Comparison of ENCODE assay signal across 16 cellular contexts in the genomic region with DNA sequence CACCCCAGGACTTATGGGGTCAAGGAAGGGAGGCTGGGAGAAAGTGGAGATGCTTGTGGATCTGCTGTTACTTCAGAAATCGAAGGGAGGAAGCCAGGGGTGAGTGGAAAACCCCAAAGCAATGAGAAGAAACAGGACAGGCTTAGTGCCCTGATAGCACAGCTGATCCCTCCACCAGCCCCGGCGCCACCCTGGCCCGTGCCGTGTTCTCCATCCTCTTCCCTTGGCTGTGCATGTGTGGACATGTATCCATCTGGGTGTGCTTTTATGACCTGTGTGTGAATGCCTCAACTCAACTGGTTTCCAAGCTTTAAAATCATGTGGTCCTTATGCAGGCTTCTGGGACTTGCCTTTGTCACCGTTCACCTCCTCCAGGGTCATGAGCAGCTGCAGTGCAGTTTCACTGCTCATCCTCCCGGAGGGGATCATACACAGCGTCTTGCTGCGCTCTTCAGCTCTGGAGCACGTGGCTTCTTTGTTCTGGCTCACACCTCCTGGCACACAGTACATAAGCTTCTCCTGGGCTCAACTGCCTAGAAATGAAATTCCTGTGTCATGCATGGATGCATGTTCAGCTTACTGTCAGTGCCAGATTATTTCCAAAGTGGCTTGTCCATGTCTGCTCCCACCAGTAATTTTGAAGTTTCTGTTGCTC. TPM values are rescaled to one million over a fixed set of nuclear protein-coding genes. Genes with fewer than 3 reads are reported as not detected.
DNase-seq lines count a peak whose midpoint lies in the region; ATAC-seq and TF ChIP-seq lines count a peak whose summit lies in the region.
"Had no signal": no experiment of that assay in that cellular context is flagged by ENCODE, and none has a peak within 500 bp of the region (broad histone marks: within the 10 kb centered on the region; RNA-seq: fewer than 3 reads in every experiment).

No MANE protein-coding gene starts in this region.

- H4K20me1 ChIP-seq in GM23338 (replicated peaks; ENCODE audit: insufficient read depth) = no peaks in the 10 kb centered on the region
- H4K20me1 ChIP-seq: BLaER1 had no signal

- H3K27ac Mint-ChIP-seq in GM23338 (peak overlapping the region; percentile 81), natural killer cell (no peak overlapping the region)

- H3K36me3 ChIP-seq in GM23338 (ENCODE audit: insufficient read depth) = no peaks in the 10 kb centered on the region; the same call in 1 of the 2 replicates
- peaks cover 0 to 53% (median 17%) of the 10 kb centered on the region in 4 donors for H3K36me3 ChIP-seq in esophagus muscularis mucosa
- peaks cover 3 to 60% of the 10 kb centered on the region in 2 donors for H3K36me3 ChIP-seq in psoas muscle (ENCODE audit: insufficient read depth in 1 of 2, low read depth in 1 of 2)

- no peak overlapping the region for H3K4me3 ChIP-seq in GM23338
- H3K4me3 ChIP-seq in esophagus muscularis mucosa = no peak overlapping the region
- no peak overlapping the region for H3K4me3 ChIP-seq in psoas muscle
- H3K4me3 ChIP-seq: BLaER1, pancreas had no signal

- no peaks in the 10 kb centered on the region for H3K27me3 Mint-ChIP-seq in GM23338 (ENCODE audit: insufficient read depth, low read depth, poor library complexity)
- no peaks in the 10 kb centered on the region for H3K27me3 Mint-ChIP-seq in natural killer cell (ENCODE audit: low read depth in 2 of 2)

- no peaks in the 10 kb centered on the region for H3K9me3 ChIP-seq in esophagus muscularis mucosa
- H3K9me3 ChIP-seq in psoas muscle = no peaks in the 10 kb centered on the region
- H3K9me3 ChIP-seq: BLaER1, pancreas had no signal

- H3K4me1 ChIP-seq in GM23338 (ENCODE audit: insufficient read depth) (no peaks in the 10 kb centered on the region), esophagus muscularis mucosa (peaks cover 30 to 100% (median 97%) of the 10 kb centered on the region in 4 donors), psoas muscle (no peaks in the 10 kb centered on the region)

- H3K4me1 Mint-ChIP-seq in GM23338 = no peaks in the 10 kb centered on the region
- no peaks in the 10 kb centered on the region for H3K4me1 Mint-ChIP-seq in natural killer cell

- peaks cover 21% of the 10 kb centered on the region for H3K36me3 Mint-ChIP-seq in GM23338 (ENCODE audit: low read depth)
- H3K36me3 Mint-ChIP-seq in natural killer cell = no peaks in the 10 kb centered on the region

- H3K27ac ChIP-seq in GM23338 (ENCODE audit: low read depth) = no peak overlapping the region
- H3K27ac ChIP-seq in esophagus muscularis mucosa (replicated peaks in 1 of 4) = peak overlapping the region; percentile 82 to 90 (median 88)
- no peak overlapping the region for H3K27ac ChIP-seq in psoas muscle
- H3K27ac ChIP-seq: BLaER1, HL-60, pancreas had no signal

- H3F3A ChIP-seq in GM23338 (replicated peaks; ENCODE audit: low read depth) = no peaks in the 10 kb centered on the region

- no peak overlapping the region for H3K4me2 ChIP-seq in GM23338
- H3K4me2 ChIP-seq: BLaER1 had no signal

- no peaks in the 10 kb centered on the region for H3K79me2 ChIP-seq in GM23338 (replicated peaks; ENCODE audit: insufficient read depth)

- no peaks in the 10 kb centered on the region for H3K27me3 ChIP-seq in GM23338 (ENCODE audit: insufficient read depth)
- H3K27me3 ChIP-seq in esophagus muscularis mucosa = no peaks in the 10 kb centered on the region
- H3K27me3 ChIP-seq in psoas muscle (ENCODE audit: insufficient read depth in 3 of 3, low read length in 2 of 3) = no peaks in the 10 kb centered on the region
- H3K27me3 ChIP-seq: BLaER1, pancreas had no signal

- no peak for TF ChIP-seq EP300 in esophagus muscularis mucosa (IDR thresholded peaks at IDR 0.05)

- intact Hi-C loops in esophagus muscularis mucosa (cut with DNase I) (no loop called here), psoas muscle (cut with DNase I) (no loop called here), natural killer cell (cut with micrococcal nuclease) (no loop called here)

- no peak overlapping the region for H3K4me3 Mint-ChIP-seq in GM23338
- no peak overlapping the region for H3K4me3 Mint-ChIP-seq in natural killer cell
- H3K4me3 Mint-ChIP-seq: activated T-cell treated with anti-CD3 and anti-CD28 coated beads, Interleukin-2, amount 50 U/mL, for 4 hours had no signal

- no peaks in the 10 kb centered on the region for H3K9me2 ChIP-seq in GM23338 (ENCODE audit: insufficient read depth)

- H3K9me3 Mint-ChIP-seq in GM23338 (no peaks in the 10 kb centered on the region), natural killer cell (no peaks in the 10 kb centered on the region)
- H3K9me3 Mint-ChIP-seq: activated T-cell treated with anti-CD3 and anti-CD28 coated beads, Interleukin-2, amount 50 U/mL, for 4 hours had no signal

- WGBS in esophagus muscularis mucosa = 84% methylated on average over 10 of the region's 10 CpGs
- 36 to 55% (median 48%) methylated on average over 10 of the region's 10 CpGs for WGBS in psoas muscle, 3 donors

- DNase-seq in GM23338 (ENCODE audit: low spot score) = no peak
- DNase-seq in NCI-H2196 (lab: John Stamatoyannopoulos, UW; ENCODE audit: unreplicated experiment) = peak; percentile 7
- DNase-seq in esophagus muscularis mucosa (ENCODE audit: extremely low spot score) = peak; percentile 53
- no peak for DNase-seq in psoas muscle
- no peak for DNase-seq in inferior parietal cortex (ENCODE audit: extremely low spot score)
- DNase-seq in natural killer cell = no peak
- DNase-seq: activated T-cell treated with anti-CD3 and anti-CD28 coated beads, Interleukin-2, amount 50 U/mL, for 4 hours; DMS 273 treated with DMSO at 0.1 percent for 48 hours; KG1; midbrain; NCI-H1105 treated with DMSO at 0.1 percent for 48 hours; stimulated activated CD4-positive, alpha-beta T cell treated with anti-CD3 and anti-CD28 coated beads, Interleukin-15, amount 100 ng/mL, for 24 hours had no signal

- TF ChIP-seq POLR2A in esophagus muscularis mucosa (IDR thresholded peaks at IDR 0.05; ENCODE audit: low read depth) = no peak

- no peak for ATAC-seq in GM23338
- peak; percentile 22 to 49 (median 48) for ATAC-seq in psoas muscle
- no peak for ATAC-seq in natural killer cell
- ATAC-seq in HG03520 (IDR thresholded peaks at IDR 0.05; ENCODE audit: unreplicated experiment) = no peak
- ATAC-seq: activated T-cell treated with anti-CD3 and anti-CD28 coated beads, Interleukin-2, amount 50 U/mL, for 4 hours had no signal

- TF ChIP-seq CTCF in GM23338 (conservative IDR thresholded peaks at IDR 0.05; ENCODE audit: low read depth in 2 of 2) = no peak
- no peak for TF ChIP-seq CTCF in esophagus muscularis mucosa (IDR thresholded peaks at IDR 0.05)
- TF ChIP-seq CTCF in psoas muscle (IDR thresholded peaks at IDR 0.05) = no peak
- TF ChIP-seq CTCF in natural killer cell (IDR thresholded peaks at IDR 0.05) = no peak

- H2AFZ ChIP-seq in GM23338 = no peak overlapping the region

TF ChIP-seq in GM23338, 12 proteins besides CTCF, POLR2A, EP300 and RAD21 (continues in another document):
- no peak for TF ChIP-seq POLR2AphosphoS5 (IDR thresholded peaks at IDR 0.05; ENCODE audit: low read depth)
- TF ChIP-seq, protein P1, sequence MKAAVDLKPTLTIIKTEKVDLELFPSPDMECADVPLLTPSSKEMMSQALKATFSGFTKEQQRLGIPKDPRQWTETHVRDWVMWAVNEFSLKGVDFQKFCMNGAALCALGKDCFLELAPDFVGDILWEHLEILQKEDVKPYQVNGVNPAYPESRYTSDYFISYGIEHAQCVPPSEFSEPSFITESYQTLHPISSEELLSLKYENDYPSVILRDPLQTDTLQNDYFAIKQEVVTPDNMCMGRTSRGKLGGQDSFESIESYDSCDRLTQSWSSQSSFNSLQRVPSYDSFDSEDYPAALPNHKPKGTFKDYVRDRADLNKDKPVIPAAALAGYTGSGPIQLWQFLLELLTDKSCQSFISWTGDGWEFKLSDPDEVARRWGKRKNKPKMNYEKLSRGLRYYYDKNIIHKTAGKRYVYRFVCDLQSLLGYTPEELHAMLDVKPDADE (IDR thresholded peaks at IDR 0.05) = no peak

RNA-seq across cellular contexts. Expression of a gene that starts 58.2 kb away (rescaled TPM):
- total RNA-seq in GM23338 (2014; rRNA removed; shearing (Covaris generic)) = 11.8 and 17.5 TPM in 2 replicates
- 6.0 and 6.5 TPM in 2 replicates for polyA plus RNA-seq in GM23338 (2016; fragmentation: Nextera tagmentation; extraction: Ambion mirVana)
- total RNA-seq in esophagus muscularis mucosa = 1 to 10 TPM; 5.0 to 8.4 (median 6.1) TPM
- 1 to 10 TPM; 3.9 to 9.9 (median 8.0) TPM for total RNA-seq in psoas muscle
- 10 to 100 TPM in 1 of 3 donors, 1 to 10 TPM in 2; 4.9 to 10.5 (median 9.9) TPM for polyA plus RNA-seq in psoas muscle
- 1 to 10 TPM; 4.9 to 9.2 (median 6.7) TPM for total RNA-seq in natural killer cell

Comparison
In these comparisons a context has a peak if more than half of its experiments do, and no peak if none do; other contexts are left out.
1. ATAC-seq: peak in psoas muscle (4 of 4); none in GM23338 (single experiment), natural killer cell (0 of 3) and HG03520 (single experiment).
2. DNase-seq: peak in NCI-H2196 (single experiment) and esophagus muscularis mucosa (single experiment); none in GM23338 (single experiment), psoas muscle (0 of 2), inferior parietal cortex (single experiment) and natural killer cell (single experiment).
3. H3K27ac ChIP-seq: peak in esophagus muscularis mucosa (4 of 4); none in GM23338 (single experiment) and psoas muscle (single experiment).